ENCODE assay signal across 8 cellular contexts in the genomic region with DNA sequence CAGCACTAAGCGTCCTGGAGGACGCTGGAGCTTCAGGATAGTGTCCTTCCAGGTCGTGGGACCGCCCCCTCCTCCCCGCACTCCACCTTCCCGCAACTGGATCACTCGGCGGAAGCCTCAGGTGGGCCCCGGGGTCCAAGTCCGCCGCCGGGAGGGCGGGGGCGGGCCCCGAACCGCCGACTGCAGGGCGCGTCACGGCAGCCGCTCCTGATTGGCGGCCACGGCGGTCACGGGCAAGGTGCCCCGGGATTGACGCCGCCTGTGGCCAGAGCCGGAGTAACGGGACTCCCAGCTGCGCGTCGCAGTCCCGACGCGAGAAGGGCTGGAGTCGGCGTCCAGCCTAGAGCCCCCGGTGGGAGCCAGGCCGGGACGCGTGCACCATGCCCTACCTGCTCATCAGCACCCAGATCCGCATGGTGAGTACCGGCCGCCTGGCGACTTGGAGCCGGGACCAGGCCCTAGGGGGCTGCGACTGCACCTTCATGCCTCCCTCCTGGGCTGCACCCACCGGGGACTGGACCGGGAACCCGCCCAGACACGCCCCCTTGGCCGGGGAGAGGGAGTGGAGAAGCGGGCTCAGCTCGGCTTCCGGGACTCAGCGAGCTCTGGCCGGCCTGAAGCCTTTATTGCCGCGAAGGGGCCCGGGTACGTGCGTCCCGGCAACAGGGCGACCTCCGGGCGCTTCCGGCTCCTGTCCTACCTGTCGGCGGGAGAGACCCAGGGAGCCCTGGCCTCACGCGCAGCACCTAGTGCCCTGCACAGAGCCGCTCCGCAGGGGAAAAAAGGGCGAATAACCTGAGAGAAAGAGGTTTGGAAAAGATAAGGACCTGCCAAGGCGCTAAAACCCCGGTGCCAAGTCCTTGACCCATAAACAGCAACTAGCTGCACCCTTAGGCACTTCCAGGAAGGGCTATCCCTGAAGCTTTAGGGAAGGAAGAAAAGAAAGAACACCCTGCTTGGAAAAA. TPM values are rescaled to one million over a fixed set of nuclear protein-coding genes. Genes with fewer than 3 reads are reported as not detected.
A peak's percentile ranks its signal among the peaks of the same experiment; 100 is the strongest.
DNase-seq lines count a peak whose midpoint lies in the region; TF ChIP-seq lines count a peak whose summit lies in the region.

Gene GCHFR, plus strand, starts transcription at position 268 of the 965 bp plus-strand sequence. Its CDS starts 113 bp downstream, at position 381.

- no peak for TF ChIP-seq EP300 in suprapubic skin (IDR thresholded peaks at IDR 0.05)

- DNase-seq in NCI-H69 (lab: John Stamatoyannopoulos, UW) (peak; percentile 84), activated T-cell treated with anti-CD3 and anti-CD28 coated beads for 48 hours (ENCODE audit: low read depth) (peak; percentile 73), suprapubic skin (ENCODE audit: low spot score in 2 of 2) (peak; percentile 92), KG1 (lab: John Stamatoyannopoulos, UW) (no peak)

- peak within 1 kb of the TSS; percentile 87 for H3K27ac ChIP-seq in HEK293 (ENCODE audit: extremely low read depth, low read depth, low read length)
- peak within 1 kb of the TSS; percentile 81 to 87 for H3K27ac ChIP-seq in esophagus (ENCODE audit: low read depth in 2 of 2, low read length in 1 of 2)
- H3K27ac ChIP-seq in muscle layer of duodenum (ENCODE audit: low read length): peak within 1 kb of the TSS; percentile 53
- H3K27ac ChIP-seq in suprapubic skin: peak within 1 kb of the TSS; percentile 77

- CTCF ChIA-PET in HEK293 (lab: Yijun Ruan, JAX): interaction anchor here (1.0 to 3.7 kb wide), 2 partner anchors 18 to 130 kb away, joined by 4 to 18 read pairs; partner anchors contain the start of gene VPS18

- H3K36me3 ChIP-seq in HEK293 (ENCODE audit: control insufficient read depth in 2 of 2, insufficient read depth in 1 of 2, low read length in 2 of 2) (peaks cover 0 to 9% of the 10 kb centered on the region in 2 experiments; a peak in 1 of 3 replicates), esophagus (ENCODE audit: control insufficient read depth in 2 of 2, insufficient read depth in 2 of 2, low read length in 1 of 2) (peaks cover 0 to 11% of the 10 kb centered on the region in 2 donors), muscle layer of duodenum (ENCODE audit: control insufficient read depth in 1 of 2, insufficient read depth in 2 of 2, low read length in 2 of 2) (peaks cover 0 to 18% of the 10 kb centered on the region in 2 donors), suprapubic skin (no peaks in the 10 kb centered on the region)

- peaks cover 19% of the 10 kb centered on the region for H3K4me1 ChIP-seq in HEK293 (ENCODE audit: control insufficient read depth, insufficient read depth, low read length)
- peaks cover 11 to 42% of the 10 kb centered on the region in 2 donors for H3K4me1 ChIP-seq in esophagus (ENCODE audit: control insufficient read depth in 2 of 2, insufficient read depth in 2 of 2, low read length in 1 of 2)
- peaks cover 0 to 21% of the 10 kb centered on the region in 2 donors for H3K4me1 ChIP-seq in muscle layer of duodenum (ENCODE audit: control insufficient read depth in 1 of 2, insufficient read depth in 2 of 2, low read length in 2 of 2)
- peaks cover 62% of the 10 kb centered on the region for H3K4me1 ChIP-seq in suprapubic skin

- H3K27me3 ChIP-seq in esophagus (ENCODE audit: control insufficient read depth in 1 of 2, insufficient read depth in 2 of 2, low read length in 2 of 2) (no peaks in the 10 kb centered on the region), muscle layer of duodenum (ENCODE audit: low read depth, low read length) (no peaks in the 10 kb centered on the region), suprapubic skin (no peaks in the 10 kb centered on the region)

- no peaks in the 10 kb centered on the region for H3K9me3 ChIP-seq in HEK293 (ENCODE audit: control insufficient read depth, insufficient read depth, low read depth, low read length)
- H3K9me3 ChIP-seq in esophagus (ENCODE audit: control insufficient read depth in 2 of 2, insufficient read depth in 1 of 2, low read depth in 1 of 2, low read length in 1 of 2): no peaks in the 10 kb centered on the region
- H3K9me3 ChIP-seq in muscle layer of duodenum (ENCODE audit: control insufficient read depth in 1 of 2, low read length in 2 of 2): no peaks in the 10 kb centered on the region
- no peaks in the 10 kb centered on the region for H3K9me3 ChIP-seq in suprapubic skin

- H3K4me3 ChIP-seq in HEK293 (ENCODE audit: low read depth, low read length) (peak within 1 kb of the TSS; percentile 33), esophagus (ENCODE audit: low read depth in 1 of 2, low read length in 2 of 2) (peak within 1 kb of the TSS; percentile 57 to 60), muscle layer of duodenum (ENCODE audit: low read depth in 1 of 2, low read length in 2 of 2) (peak within 1 kb of the TSS; percentile 56 to 75), suprapubic skin (peak within 1 kb of the TSS; percentile 70)

- POLR2A ChIA-PET in HEK293 (lab: Yijun Ruan, JAX): interaction anchor here (0.6 to 1.7 kb wide), 4 partner anchors 43 to 165 kb away, joined by 3 to 8 read pairs (median 3); partner anchors contain the start of genes DLL4, DNAJC17, RAD51 and ZFYVE19

- TF ChIP-seq POLR2A in suprapubic skin (IDR thresholded peaks at IDR 0.05): peak in 1 of 2 donors; percentile 23

- 0 to 1% methylated on average over 58 to 77 of the region's 77 CpGs for WGBS in esophagus, 2 donors
- WGBS in suprapubic skin: 3% methylated on average over 15 of the region's 77 CpGs

- TF ChIP-seq CTCF in GM12872 (IDR thresholded peaks at IDR 0.05; ENCODE audit: insufficient read depth, low read depth, low read length) (peak; percentile 50; the same call in 2 of the 3 replicates), HEK293 (tag by site-specific recombination; IDR thresholded peaks at IDR 0.05) (peak; percentile 72), suprapubic skin (IDR thresholded peaks at IDR 0.05) (peak in 1 of 2 donors; percentile 59)

TF ChIP-seq in HEK293, 187 proteins besides CTCF, POLR2A, EP300 and RAD21 (continues in another document):
- TF ChIP-seq, protein P1, sequence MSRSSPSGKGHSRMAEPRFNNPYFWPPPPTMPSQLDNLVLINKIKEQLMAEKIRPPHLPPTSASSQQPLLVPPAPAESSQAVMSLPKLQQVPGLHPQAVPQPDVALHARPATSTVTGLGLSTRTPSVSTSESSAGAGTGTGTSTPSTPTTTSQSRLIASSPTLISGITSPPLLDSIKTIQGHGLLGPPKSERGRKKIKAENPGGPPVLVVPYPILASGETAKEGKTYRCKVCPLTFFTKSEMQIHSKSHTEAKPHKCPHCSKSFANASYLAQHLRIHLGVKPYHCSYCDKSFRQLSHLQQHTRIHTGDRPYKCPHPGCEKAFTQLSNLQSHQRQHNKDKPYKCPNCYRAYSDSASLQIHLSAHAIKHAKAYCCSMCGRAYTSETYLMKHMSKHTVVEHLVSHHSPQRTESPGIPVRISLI (tag by site-specific recombination; IDR thresholded peaks at IDR 0.05): no peak
- TF ChIP-seq ZNF692 (tag by site-specific recombination; IDR thresholded peaks at IDR 0.05) (peak; percentile 98), ZNF26 (tag by site-specific recombination; IDR thresholded peaks at IDR 0.05) (no peak), ZNF324 (tag by site-specific recombination; IDR thresholded peaks at IDR 0.05) (no peak), ZNF645 (tag by site-specific recombination; IDR thresholded peaks at IDR 0.05) (no peak), GLIS1 (tag by site-specific recombination; IDR thresholded peaks at IDR 0.05) (peak; percentile 89), SP3 (tag by site-specific recombination; IDR thresholded peaks at IDR 0.05) (peak; percentile 80), ZNF133 (tag by site-specific recombination; IDR thresholded peaks at IDR 0.05) (no peak)

RNA-seq across cellular contexts. Expression of gene GCHFR, which starts in this region (rescaled TPM):
- 10 to 100 TPM; 42.9 to 87.9 TPM for polyA plus RNA-seq in esophagus
- total RNA-seq in suprapubic skin: 10 to 100 TPM; 39.4 to 70.3 (median 56.2) TPM
